ENCODE assay signal across 18 cellular contexts in genomic region chr15:38682363-38682762, GRCh38.
"Had no signal": no experiment of that assay in that cellular context is flagged by ENCODE, and none has a peak within 500 bp of the region (broad histone marks: within the 10 kb centered on the region; RNA-seq: fewer than 3 reads in every experiment).

No MANE protein-coding gene starts in this region.

- H3K27me3 Mint-ChIP-seq: activated naive CD4-positive, alpha-beta T cell treated with anti-CD3 and anti-CD28 coated beads, Interleukin-2, amount 50 U/mL, for 24 hours had no signal

- H3K4me1 ChIP-seq: gastrocnemius medialis, testis, upper lobe of left lung had no signal

- H3K27ac Mint-ChIP-seq: activated naive CD4-positive, alpha-beta T cell treated with anti-CD3 and anti-CD28 coated beads, Interleukin-2, amount 50 U/mL, for 24 hours; dendritic cell treated with granulocyte-macrophage colony-stimulating factor and Interleukin-4, amounts not matched to agents 40 ng/mL and 50 ng/mL, for 4 days; mesothelial cell of epicardium; WTC11 had no signal

- H3K9me3 ChIP-seq: gastrocnemius medialis, testis, upper lobe of left lung had no signal

- H3K36me3 ChIP-seq: gastrocnemius medialis, upper lobe of left lung had no signal

- ATAC-seq: activated T-cell treated with anti-CD3 and anti-CD28 coated beads, Interleukin-2, amount 50 U/mL, for 72 hours; esophagus mucosa; gastrocnemius medialis; WTC11 had no signal

- H3K9me3 Mint-ChIP-seq: activated naive CD4-positive, alpha-beta T cell treated with anti-CD3 and anti-CD28 coated beads, Interleukin-2, amount 50 U/mL, for 24 hours; mesothelial cell of epicardium; T-helper 2 cell treated with Interferon-gamma antibody and Interleukin-4, amounts not matched to agents 5 μg/mL and 100 μg/mL, for 36 hours had no signal

- FAIRE-seq: keratinocyte had no signal

- H3K4me3 ChIP-seq: gastrocnemius medialis, lung, testis, upper lobe of left lung had no signal

- H3K36me3 Mint-ChIP-seq: mesothelial cell of epicardium, WTC11 had no signal

- H3K27me3 ChIP-seq: gastrocnemius medialis, testis, upper lobe of left lung had no signal

- H3K4me3 Mint-ChIP-seq: activated naive CD4-positive, alpha-beta T cell treated with anti-CD3 and anti-CD28 coated beads, Interleukin-2, amount 50 U/mL, for 24 hours; activated T-cell treated with anti-CD3 and anti-CD28 coated beads, Interleukin-2, amount 50 U/mL, for 72 hours; dendritic cell treated with granulocyte-macrophage colony-stimulating factor and Interleukin-4, amounts not matched to agents 40 ng/mL and 50 ng/mL, for 4 days; mesothelial cell of epicardium; T-helper 2 cell treated with Interferon-gamma antibody and Interleukin-4, amounts not matched to agents 5 μg/mL and 100 μg/mL, for 36 hours; WTC11 had no signal

- H3K27ac ChIP-seq: gastrocnemius medialis, testis, upper lobe of left lung had no signal

- DNase-seq: activated CD4-positive, alpha-beta T cell treated with anti-CD3 and anti-CD28 coated beads for 48 hours; activated gamma-delta T cell; activated T-cell treated with anti-CD3 and anti-CD28 coated beads, Interleukin-2, amount 50 U/mL, for 72 hours; effector CD8-positive, alpha-beta T cell; gastrocnemius medialis; head of caudate nucleus; occipital lobe; posterior cingulate gyrus; testis; upper lobe of left lung had no signal
